ENCODE assay signal across 24 cellular contexts in genomic region chr3:115398481-115398880, GRCh38.
"Had no signal": no experiment of that assay in that cellular context is flagged by ENCODE, and none has a peak within 500 bp of the region (broad histone marks: within the 10 kb centered on the region; RNA-seq: fewer than 3 reads in every experiment).

No MANE protein-coding gene starts in this region.

- H3K36me3 Mint-ChIP-seq: mesothelial cell of epicardium, naive B cell had no signal

- H3K4me3 ChIP-seq: coronary artery, dorsolateral prefrontal cortex, esophagus muscularis mucosa, gastroesophageal sphincter, heart right ventricle, left lung, lower lobe of right lung, mucosa of descending colon had no signal

- H3K4me1 Mint-ChIP-seq: naive B cell had no signal

- H3K27me3 ChIP-seq: dorsolateral prefrontal cortex, esophagus muscularis mucosa, gastroesophageal sphincter, heart right ventricle, left lung had no signal

- H3K27ac Mint-ChIP-seq: mesothelial cell of epicardium, naive B cell had no signal

- H3K27ac ChIP-seq: coronary artery, dorsolateral prefrontal cortex, esophagus muscularis mucosa, foreskin keratinocyte, gastroesophageal sphincter, heart right ventricle, left lung, lower lobe of right lung had no signal

- FAIRE-seq: colon, endothelial cell of umbilical vein, frontal cortex, islet of Langerhans, keratinocyte had no signal

- H3K9me3 ChIP-seq: esophagus muscularis mucosa, gastroesophageal sphincter, heart right ventricle, left lung, lower lobe of right lung, mucosa of descending colon had no signal

- DNase-seq: dermis blood vessel endothelial cell; dorsolateral prefrontal cortex; effector CD4-positive, alpha-beta T cell; effector memory CD4-positive, alpha-beta T cell; foreskin keratinocyte; head of caudate nucleus; heart right ventricle; hippocampal formation; left cardiac atrium; left lung; left ventricle myocardium superior; lower lobe of right lung; mesenchymal stem cell; mucosa of descending colon; naive B cell had no signal

- H3K4me3 Mint-ChIP-seq: mesothelial cell of epicardium, naive B cell had no signal

- H3K4me1 ChIP-seq: esophagus muscularis mucosa, foreskin keratinocyte, gastroesophageal sphincter, left lung, lower lobe of right lung had no signal

- H3K36me3 ChIP-seq: esophagus muscularis mucosa, gastroesophageal sphincter, heart right ventricle, left lung, lower lobe of right lung had no signal

- H3K9me3 Mint-ChIP-seq: mesothelial cell of epicardium, naive B cell had no signal
